8 cellular contexts compared by ENCODE assay signal in the genomic region with DNA sequence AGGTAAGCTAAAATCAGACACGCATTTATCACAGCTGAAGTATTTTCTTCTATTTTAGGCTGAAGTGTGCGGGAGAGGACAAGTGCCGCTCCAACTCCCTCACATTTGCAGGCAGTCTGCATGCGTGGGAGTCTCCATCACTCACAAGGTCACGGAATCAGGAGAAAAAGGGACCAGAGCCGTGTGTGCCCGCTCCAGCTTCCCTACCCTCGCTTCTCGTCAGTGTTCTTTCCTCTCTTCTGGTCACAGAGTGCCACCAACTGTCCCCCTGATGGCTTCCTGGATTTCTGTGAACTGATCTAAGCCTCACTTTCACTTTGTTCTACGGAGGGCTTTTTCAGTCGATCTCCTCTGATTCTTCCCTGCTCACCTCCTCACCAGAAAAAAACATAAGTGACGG.
DNase-seq lines count a peak whose midpoint lies in the region; ATAC-seq, FAIRE-seq and TF ChIP-seq lines count a peak whose summit lies in the region.

No MANE protein-coding gene starts in this region.

- H3K9me3 Mint-ChIP-seq in GM23338, result no peaks in the 10 kb centered on the region; the same call in 2 of the 3 replicates
- H3K9me3 Mint-ChIP-seq in MCF 10A (ENCODE audit: unreplicated experiment), result no peaks in the 10 kb centered on the region

- H3K4me1 Mint-ChIP-seq in GM23338 (no peaks in the 10 kb centered on the region; the same call in 2 of the 3 replicates), MCF 10A (ENCODE audit: insufficient read depth, unreplicated experiment) (no peaks in the 10 kb centered on the region)

- no peaks in the 10 kb centered on the region for H4K20me1 ChIP-seq in GM23338 (replicated peaks; ENCODE audit: insufficient read depth)

- ATAC-seq in GM23338, result no peak
- no peak for ATAC-seq in left ventricle myocardium superior

- H3K27me3 ChIP-seq in GM23338 (ENCODE audit: insufficient read depth), result no peaks in the 10 kb centered on the region

- intact Hi-C loops in MCF 10A (cut with micrococcal nuclease), result loop anchor here (2.0 kb wide), 1 partner anchor 238 kb away; no protein-coding TSS in a partner anchor
- intact Hi-C loops in left ventricle myocardium superior (cut with micrococcal nuclease), result no loop called here

- H3K4me3 ChIP-seq in GM23338, result no peak overlapping the region

- H3K36me3 ChIP-seq in GM23338 (ENCODE audit: insufficient read depth), result no peaks in the 10 kb centered on the region

- H3K27me3 Mint-ChIP-seq in GM23338 (ENCODE audit: insufficient read depth, low read depth, poor library complexity) (no peaks in the 10 kb centered on the region), MCF 10A (ENCODE audit: insufficient read depth, unreplicated experiment) (no peaks in the 10 kb centered on the region)

- H3K27ac Mint-ChIP-seq in GM23338, result no peak overlapping the region
- peak overlapping the region; percentile 42 for H3K27ac Mint-ChIP-seq in MCF 10A (ENCODE audit: low read depth, unreplicated experiment)

- CTCF ChIA-PET in MCF 10A (lab: Yijun Ruan, JAX), result interaction anchor here (0.7 to 3.0 kb wide), 5 partner anchors 8 to 299 kb away, joined by 3 to 17 read pairs (median 4); no protein-coding TSS in a partner anchor

- H3K36me3 Mint-ChIP-seq in GM23338 (ENCODE audit: low read depth), result no peaks in the 10 kb centered on the region
- H3K36me3 Mint-ChIP-seq in MCF 10A (ENCODE audit: insufficient read depth, unreplicated experiment), result no peaks in the 10 kb centered on the region

- no TSS peak for BruUV-seq in MCF 10A (replicated peaks; lab: Mats Ljungman, UMichigan)

- no peaks in the 10 kb centered on the region for H3K4me1 ChIP-seq in GM23338 (ENCODE audit: insufficient read depth)

- no peak for FAIRE-seq in urothelium cell line (lab: Jason Lieb, UNC)

- H3K27ac ChIP-seq in GM23338 (ENCODE audit: low read depth), result no peak overlapping the region

- POLR2A ChIA-PET in MCF 10A (lab: Yijun Ruan, JAX), result interaction anchor here (0.6 kb wide), 1 partner anchor 1487 kb away, joined by 4 read pairs; a partner anchor contains a TSS

- no peaks in the 10 kb centered on the region for H3F3A ChIP-seq in GM23338 (replicated peaks; ENCODE audit: low read depth)

- H3K4me2 ChIP-seq in GM23338, result no peak overlapping the region

- DNase-seq in GM23338 (ENCODE audit: low spot score) (peak; percentile 9), NCI-H1436 (lab: John Stamatoyannopoulos, UW) (peak; percentile 22), MCF 10A (ENCODE audit: unreplicated experiment) (peak; percentile 45), urothelium cell line (ENCODE audit: low spot score) (peak; percentile 26), hepatic stellate cell (ENCODE audit: low spot score) (no peak), left ventricle myocardium superior (no peak)
- no peak for DNase-seq in NK-92 treated with Interleukin-12 subunit alpha and Interleukin-12 subunit beta, amount 100 ng/mL, for 24 hours (lab: John Stamatoyannopoulos, UW)

- no peaks in the 10 kb centered on the region for H3K9me2 ChIP-seq in GM23338 (ENCODE audit: insufficient read depth)

- TF ChIP-seq CTCF in GM12874 (IDR thresholded peaks at IDR 0.05; ENCODE audit: insufficient read depth, low read depth, low read length) (0 out of 2 replicates have a peak, but pooled peaks have one; percentile 4), GM23338 (conservative IDR thresholded peaks at IDR 0.05; ENCODE audit: low read depth in 2 of 2) (peak in 1 of 2 experiments; percentile 43; a peak in 2 of 4 replicates), MCF 10A (IDR thresholded peaks at IDR 0.05; ENCODE audit: unreplicated experiment) (no peak)

- H3K79me2 ChIP-seq in GM23338 (replicated peaks; ENCODE audit: insufficient read depth), result no peaks in the 10 kb centered on the region

- H2AFZ ChIP-seq in GM23338, result peak overlapping the region; percentile 2; the same call in 1 of the 2 replicates

- H3K4me3 Mint-ChIP-seq in GM23338 (no peak overlapping the region), MCF 10A (ENCODE audit: unreplicated experiment) (peak overlapping the region; percentile 81)

TF ChIP-seq in GM23338, 12 proteins besides CTCF, POLR2A, EP300 and RAD21 (continues in another document):
- TF ChIP-seq JUNB (IDR thresholded peaks at IDR 0.05; ENCODE audit: unreplicated experiment) (no peak), STAT1 (IDR thresholded peaks at IDR 0.05; ENCODE audit: unreplicated experiment) (no peak), NANOG (IDR thresholded peaks at IDR 0.05; ENCODE audit: borderline replicate concordance) (no peak), CREB1 (CRISPR knock-in tag; IDR thresholded peaks at IDR 0.05; ENCODE audit: low read depth) (no peak), EZH2phosphoT487 (IDR thresholded peaks at IDR 0.05; ENCODE audit: unreplicated experiment) (no peak), POLR2AphosphoS5 (IDR thresholded peaks at IDR 0.05; ENCODE audit: low read depth) (no peak)
- TF ChIP-seq, protein P1, sequence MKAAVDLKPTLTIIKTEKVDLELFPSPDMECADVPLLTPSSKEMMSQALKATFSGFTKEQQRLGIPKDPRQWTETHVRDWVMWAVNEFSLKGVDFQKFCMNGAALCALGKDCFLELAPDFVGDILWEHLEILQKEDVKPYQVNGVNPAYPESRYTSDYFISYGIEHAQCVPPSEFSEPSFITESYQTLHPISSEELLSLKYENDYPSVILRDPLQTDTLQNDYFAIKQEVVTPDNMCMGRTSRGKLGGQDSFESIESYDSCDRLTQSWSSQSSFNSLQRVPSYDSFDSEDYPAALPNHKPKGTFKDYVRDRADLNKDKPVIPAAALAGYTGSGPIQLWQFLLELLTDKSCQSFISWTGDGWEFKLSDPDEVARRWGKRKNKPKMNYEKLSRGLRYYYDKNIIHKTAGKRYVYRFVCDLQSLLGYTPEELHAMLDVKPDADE (IDR thresholded peaks at IDR 0.05), result no peak
- TF ChIP-seq, protein P2, sequence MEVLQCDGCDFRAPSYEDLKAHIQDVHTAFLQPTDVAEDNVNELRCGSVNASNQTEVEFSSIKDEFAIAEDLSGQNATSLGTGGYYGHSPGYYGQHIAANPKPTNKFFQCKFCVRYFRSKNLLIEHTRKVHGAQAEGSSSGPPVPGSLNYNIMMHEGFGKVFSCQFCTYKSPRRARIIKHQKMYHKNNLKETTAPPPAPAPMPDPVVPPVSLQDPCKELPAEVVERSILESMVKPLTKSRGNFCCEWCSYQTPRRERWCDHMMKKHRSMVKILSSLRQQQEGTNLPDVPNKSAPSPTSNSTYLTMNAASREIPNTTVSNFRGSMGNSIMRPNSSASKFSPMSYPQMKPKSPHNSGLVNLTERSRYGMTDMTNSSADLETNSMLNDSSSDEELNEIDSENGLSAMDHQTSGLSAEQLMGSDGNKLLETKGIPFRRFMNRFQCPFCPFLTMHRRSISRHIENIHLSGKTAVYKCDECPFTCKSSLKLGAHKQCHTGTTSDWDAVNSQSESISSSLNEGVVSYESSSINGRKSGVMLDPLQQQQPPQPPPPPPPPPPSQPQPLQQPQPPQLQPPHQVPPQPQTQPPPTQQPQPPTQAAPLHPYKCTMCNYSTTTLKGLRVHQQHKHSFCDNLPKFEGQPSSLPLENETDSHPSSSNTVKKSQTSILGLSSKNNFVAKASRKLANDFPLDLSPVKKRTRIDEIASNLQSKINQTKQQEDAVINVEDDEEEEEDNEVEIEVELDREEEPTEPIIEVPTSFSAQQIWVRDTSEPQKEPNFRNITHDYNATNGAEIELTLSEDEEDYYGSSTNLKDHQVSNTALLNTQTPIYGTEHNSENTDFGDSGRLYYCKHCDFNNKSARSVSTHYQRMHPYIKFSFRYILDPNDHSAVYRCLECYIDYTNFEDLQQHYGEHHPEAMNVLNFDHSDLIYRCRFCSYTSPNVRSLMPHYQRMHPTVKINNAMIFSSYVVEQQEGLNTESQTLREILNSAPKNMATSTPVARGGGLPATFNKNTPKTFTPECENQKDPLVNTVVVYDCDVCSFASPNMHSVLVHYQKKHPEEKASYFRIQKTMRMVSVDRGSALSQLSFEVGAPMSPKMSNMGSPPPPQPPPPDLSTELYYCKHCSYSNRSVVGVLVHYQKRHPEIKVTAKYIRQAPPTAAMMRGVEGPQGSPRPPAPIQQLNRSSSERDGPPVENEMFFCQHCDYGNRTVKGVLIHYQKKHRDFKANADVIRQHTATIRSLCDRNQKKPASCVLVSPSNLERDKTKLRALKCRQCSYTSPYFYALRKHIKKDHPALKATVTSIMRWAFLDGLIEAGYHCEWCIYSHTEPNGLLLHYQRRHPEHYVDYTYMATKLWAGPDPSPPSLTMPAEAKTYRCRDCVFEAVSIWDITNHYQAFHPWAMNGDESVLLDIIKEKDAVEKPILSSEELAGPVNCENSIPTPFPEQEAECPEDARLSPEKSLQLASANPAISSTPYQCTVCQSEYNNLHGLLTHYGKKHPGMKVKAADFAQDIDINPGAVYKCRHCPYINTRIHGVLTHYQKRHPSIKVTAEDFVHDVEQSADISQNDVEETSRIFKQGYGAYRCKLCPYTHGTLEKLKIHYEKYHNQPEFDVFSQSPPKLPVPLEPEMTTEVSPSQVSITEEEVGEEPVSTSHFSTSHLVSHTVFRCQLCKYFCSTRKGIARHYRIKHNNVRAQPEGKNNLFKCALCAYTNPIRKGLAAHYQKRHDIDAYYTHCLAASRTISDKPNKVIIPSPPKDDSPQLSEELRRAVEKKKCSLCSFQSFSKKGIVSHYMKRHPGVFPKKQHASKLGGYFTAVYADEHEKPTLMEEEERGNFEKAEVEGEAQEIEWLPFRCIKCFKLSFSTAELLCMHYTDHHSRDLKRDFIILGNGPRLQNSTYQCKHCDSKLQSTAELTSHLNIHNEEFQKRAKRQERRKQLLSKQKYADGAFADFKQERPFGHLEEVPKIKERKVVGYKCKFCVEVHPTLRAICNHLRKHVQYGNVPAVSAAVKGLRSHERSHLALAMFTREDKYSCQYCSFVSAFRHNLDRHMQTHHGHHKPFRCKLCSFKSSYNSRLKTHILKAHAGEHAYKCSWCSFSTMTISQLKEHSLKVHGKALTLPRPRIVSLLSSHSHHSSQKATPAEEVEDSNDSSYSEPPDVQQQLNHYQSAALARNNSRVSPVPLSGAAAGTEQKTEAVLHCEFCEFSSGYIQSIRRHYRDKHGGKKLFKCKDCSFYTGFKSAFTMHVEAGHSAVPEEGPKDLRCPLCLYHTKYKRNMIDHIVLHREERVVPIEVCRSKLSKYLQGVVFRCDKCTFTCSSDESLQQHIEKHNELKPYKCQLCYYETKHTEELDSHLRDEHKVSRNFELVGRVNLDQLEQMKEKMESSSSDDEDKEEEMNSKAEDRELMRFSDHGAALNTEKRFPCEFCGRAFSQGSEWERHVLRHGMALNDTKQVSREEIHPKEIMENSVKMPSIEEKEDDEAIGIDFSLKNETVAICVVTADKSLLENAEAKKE (CRISPR knock-in tag; IDR thresholded peaks at IDR 0.05), result no peak

Comparison
In these comparisons a context has a peak if more than half of its experiments do, and no peak if none do; other contexts are left out.
1. DNase-seq: peak in GM23338 (single experiment), NCI-H1436 (single experiment), MCF 10A (single experiment) and urothelium cell line (single experiment); none in NK-92 treated with Interleukin-12 subunit alpha and Interleukin-12 subunit beta, amount 100 ng/mL, for 24 hours (single experiment), hepatic stellate cell (single experiment) and left ventricle myocardium superior (single experiment).